In genomic region chr3:55692958-55693558, GRCh38 we compare ENCODE assay signal across 15 cellular contexts.
A peak's percentile ranks its signal among the peaks of the same experiment; 100 is the strongest.
DNase-seq lines count a peak whose midpoint lies in the region; ATAC-seq and TF ChIP-seq lines count a peak whose summit lies in the region.
"Had no signal": no experiment of that assay in that cellular context is flagged by ENCODE, and none has a peak within 500 bp of the region (broad histone marks: within the 10 kb centered on the region; RNA-seq: fewer than 3 reads in every experiment).

No MANE protein-coding gene starts in this region.

- no peak overlapping the region for H3K9ac ChIP-seq in neural progenitor cell

- intact Hi-C loops in transverse colon (cut with DNase I; ENCODE audit: low total_unique reads): no loop called here

- H3K9me3 ChIP-seq in neural progenitor cell (ENCODE audit: low read depth) (no peaks in the 10 kb centered on the region), transverse colon (no peaks in the 10 kb centered on the region)
- H3K9me3 ChIP-seq: heart right ventricle, neutrophil, tibial nerve had no signal

- H3K4me3 ChIP-seq in neural progenitor cell: no peak overlapping the region
- H3K4me3 ChIP-seq in transverse colon: no peak overlapping the region
- H3K4me3 ChIP-seq: GM12878, heart right ventricle, tibial nerve had no signal

- WGBS in transverse colon (ENCODE audit: low coverage in 1 of 2), 2 donors: 54% methylated on average over 2 of the region's 2 CpGs; no CpG with 5 or more reads in 1 of the 2 donors

- peak; percentile 75 for DNase-seq in G401 (ENCODE audit: low spot score)
- peak; percentile 39 for DNase-seq in NCI-H345 (lab: John Stamatoyannopoulos, UW)
- no peak for DNase-seq in chondrocyte (ENCODE audit: low spot score)
- DNase-seq in neural progenitor cell (ENCODE audit: low spot score): no peak
- DNase-seq in NCI-H1930 (lab: John Stamatoyannopoulos, UW): no peak
- no peak for DNase-seq in NCI-H82 treated with DMSO at 0.1 percent for 48 hours (lab: John Stamatoyannopoulos, UW; ENCODE audit: unreplicated experiment)
- no peak for DNase-seq in transverse colon
- DNase-seq: activated CD4-positive, alpha-beta T cell treated with anti-CD3 and anti-CD28 coated beads, Interleukin-2, amount 50 U/mL, for 4 hours; CD4-positive, CD25-positive, alpha-beta regulatory T cell; heart right ventricle; NCI-H446 had no signal

- H3K27me3 Mint-ChIP-seq in chondrocyte (ENCODE audit: low read depth) (peaks cover 2% of the 10 kb centered on the region), neural progenitor cell (ENCODE audit: insufficient read depth, low read depth) (peaks cover 3% of the 10 kb centered on the region)
- H3K27me3 Mint-ChIP-seq: CD4-positive, CD25-positive, alpha-beta regulatory T cell had no signal

- TF ChIP-seq EP300 in transverse colon (IDR thresholded peaks at IDR 0.05; ENCODE audit: low read depth): no peak

- H2AFZ ChIP-seq in neural progenitor cell (replicated peaks): no peak overlapping the region

- in situ Hi-C loops in G401 (cut with HindIII; ENCODE audit: low sequenced_read_pairs) (no loop called here), transverse colon (cut with MboI; ENCODE audit: low pct_ligation_motif_present in 1 of 4, low pct_unique_long_range_greater_than_20kb in 1 of 4, low sequenced_read_pairs in 3 of 4) (no loop called here)

- no peak for TF ChIP-seq CTCF in chondrocyte (IDR thresholded peaks at IDR 0.05)
- TF ChIP-seq CTCF in neural progenitor cell (IDR thresholded peaks at IDR 0.05): no peak
- no peak for TF ChIP-seq CTCF in transverse colon (IDR thresholded peaks at IDR 0.05)

- H3K36me3 ChIP-seq in neural progenitor cell: no peaks in the 10 kb centered on the region
- H3K36me3 ChIP-seq in transverse colon: no peaks in the 10 kb centered on the region
- H3K36me3 ChIP-seq: heart right ventricle, neutrophil, tibial nerve had no signal

- H3K27me3 ChIP-seq in neural progenitor cell (no peaks in the 10 kb centered on the region), transverse colon (no peaks in the 10 kb centered on the region)
- H3K27me3 ChIP-seq: neutrophil, tibial nerve had no signal

- H3K9me3 Mint-ChIP-seq in chondrocyte (ENCODE audit: low read depth) (no peaks in the 10 kb centered on the region), neural progenitor cell (no peaks in the 10 kb centered on the region)

- H3K4me2 ChIP-seq in neural progenitor cell: no peak overlapping the region

- H3F3A ChIP-seq in neural progenitor cell (ENCODE audit: low read depth): peaks cover 14% of the 10 kb centered on the region

- H3K27ac ChIP-seq in neural progenitor cell (no peak overlapping the region), transverse colon (no peak overlapping the region)
- H3K27ac ChIP-seq: heart right ventricle, neutrophil, tibial nerve had no signal

- H3K4me1 ChIP-seq in neural progenitor cell (peaks cover 28% of the 10 kb centered on the region), transverse colon (no peaks in the 10 kb centered on the region)
- H3K4me1 ChIP-seq: tibial nerve had no signal

- H3K4me1 Mint-ChIP-seq in chondrocyte (ENCODE audit: low read depth): peaks cover 17% of the 10 kb centered on the region
- peaks cover 46% of the 10 kb centered on the region for H3K4me1 Mint-ChIP-seq in neural progenitor cell
- H3K4me1 Mint-ChIP-seq: CD4-positive, CD25-positive, alpha-beta regulatory T cell had no signal

- H3K27ac Mint-ChIP-seq in chondrocyte (ENCODE audit: unreplicated experiment): peak overlapping the region; percentile 60
- peak overlapping the region; percentile 7 for H3K27ac Mint-ChIP-seq in neural progenitor cell
- H3K27ac Mint-ChIP-seq: CD4-positive, CD25-positive, alpha-beta regulatory T cell had no signal

- no peaks in the 10 kb centered on the region for H3K79me2 ChIP-seq in neural progenitor cell (ENCODE audit: low read depth)

- no peaks in the 10 kb centered on the region for H4K20me1 ChIP-seq in neural progenitor cell (ENCODE audit: low read depth)

- H3K36me3 Mint-ChIP-seq in chondrocyte (ENCODE audit: low read depth): peaks cover 1% of the 10 kb centered on the region
- H3K36me3 Mint-ChIP-seq in neural progenitor cell: peaks cover 4% of the 10 kb centered on the region
- H3K36me3 Mint-ChIP-seq: CD4-positive, CD25-positive, alpha-beta regulatory T cell had no signal

- no peak for TF ChIP-seq POLR2A in transverse colon (IDR thresholded peaks at IDR 0.05)

- no peak for ATAC-seq in HG03342 (IDR thresholded peaks at IDR 0.05; ENCODE audit: unreplicated experiment)
- ATAC-seq: GM12878, heart right ventricle had no signal

- no peak overlapping the region for H3K4me3 Mint-ChIP-seq in chondrocyte (ENCODE audit: unreplicated experiment)
- H3K4me3 Mint-ChIP-seq in neural progenitor cell: no peak overlapping the region
- H3K4me3 Mint-ChIP-seq: CD4-positive, CD25-positive, alpha-beta regulatory T cell had no signal

Comparison
In these comparisons a context has a peak if more than half of its experiments do, and no peak if none do; other contexts are left out.
1. DNase-seq: peak in G401 (single experiment) and NCI-H345 (single experiment); none in chondrocyte (single experiment), neural progenitor cell (single experiment), NCI-H1930 (0 of 2), NCI-H82 treated with DMSO at 0.1 percent for 48 hours (single experiment) and transverse colon (single experiment).